ENCODE assay signal across 4 cellular contexts in the genomic region with DNA sequence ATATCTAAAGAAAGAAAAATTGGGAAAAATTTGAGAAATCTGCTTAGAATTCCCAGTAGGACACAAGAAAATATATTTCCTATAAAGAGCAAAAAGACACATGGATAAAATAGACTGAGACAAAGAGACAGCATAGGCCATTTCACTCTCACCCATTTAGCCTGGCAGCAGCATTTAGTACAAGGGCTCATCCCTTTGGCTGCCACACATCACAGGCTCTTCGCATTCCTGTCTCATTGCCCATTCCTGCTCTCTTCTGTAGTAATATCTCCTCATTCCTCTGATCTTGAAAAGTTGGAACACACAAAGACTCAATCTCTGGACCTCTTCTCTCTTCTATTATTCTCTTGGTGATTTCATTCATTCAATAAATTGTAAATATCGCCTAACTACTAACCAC.
"Had no signal": no experiment of that assay in that cellular context is flagged by ENCODE, and none has a peak within 500 bp of the region (broad histone marks: within the 10 kb centered on the region; RNA-seq: fewer than 3 reads in every experiment).

No MANE protein-coding gene starts in this region.

- ATAC-seq: GM23338 had no signal

- H3K4me3 ChIP-seq: GM23338 had no signal

- H3K4me2 ChIP-seq: GM23338 had no signal

- H3K4me3 Mint-ChIP-seq: GM23338, H9 had no signal

- DNase-seq: H9, HCEC 1CT, IMR-90 had no signal

- H3K4me1 Mint-ChIP-seq: GM23338 had no signal

- H3K27ac Mint-ChIP-seq: GM23338, H9 had no signal

- H2AFZ ChIP-seq: GM23338 had no signal
